25 cellular contexts compared by ENCODE assay signal in the genomic region with DNA sequence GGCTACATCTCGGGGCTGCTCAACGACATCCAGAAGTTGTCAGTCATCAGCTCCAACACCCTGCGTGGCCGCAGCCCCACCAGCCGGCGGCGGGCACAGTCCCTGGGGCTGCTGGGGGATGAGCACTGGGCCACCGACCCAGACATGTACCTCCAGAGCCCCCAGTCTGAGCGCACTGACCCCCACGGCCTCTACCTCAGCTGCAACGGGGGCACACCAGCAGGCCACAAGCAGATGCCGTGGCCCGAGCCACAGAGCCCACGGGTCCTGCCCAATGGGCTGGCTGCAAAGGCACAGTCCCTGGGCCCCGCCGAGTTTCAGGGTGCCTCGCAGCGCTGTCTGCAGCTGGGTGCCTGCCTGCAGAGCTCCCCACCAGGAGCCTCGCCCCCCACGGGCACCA. TPM values are rescaled to one million over a fixed set of nuclear protein-coding genes. Genes with fewer than 3 reads are reported as not detected.
"Had no signal": no experiment of that assay in that cellular context is flagged by ENCODE, and none has a peak within 500 bp of the region (broad histone marks: within the 10 kb centered on the region; RNA-seq: fewer than 3 reads in every experiment).

No MANE protein-coding gene starts in this region.

- H3K9me3 ChIP-seq: gastrocnemius medialis, heart right ventricle, ovary, thoracic aorta, transverse colon had no signal

- H3K9me3 Mint-ChIP-seq: mesothelial cell of epicardium; natural killer cell; neural crest cell; stimulated activated naive CD8-positive, alpha-beta T cell treated with anti-CD3 and anti-CD28 coated beads, Interleukin-15, Interleukin-2, amounts not matched to agents 100 ng/mL and 50 ng/mL, for 24 hours had no signal

- H3K27me3 ChIP-seq: gastrocnemius medialis, heart right ventricle, ovary, transverse colon had no signal

- H3K36me3 Mint-ChIP-seq: mesothelial cell of epicardium, natural killer cell had no signal

- H3K4me3 Mint-ChIP-seq: mesothelial cell of epicardium; natural killer cell; neural crest cell; stimulated activated naive CD8-positive, alpha-beta T cell treated with anti-CD3 and anti-CD28 coated beads, Interleukin-15, Interleukin-2, amounts not matched to agents 100 ng/mL and 50 ng/mL, for 24 hours had no signal

- H3K27ac ChIP-seq: gastrocnemius medialis, heart right ventricle, thoracic aorta had no signal

- H3K36me3 ChIP-seq: gastrocnemius medialis, heart right ventricle, ovary, thoracic aorta, transverse colon had no signal

- FAIRE-seq: endometrium, islet of Langerhans, small intestine had no signal

- ATAC-seq: esophagus mucosa, gastrocnemius medialis, left lobe of liver, natural killer cell, right cardiac atrium had no signal

- H3K4me3 ChIP-seq: gastrocnemius medialis, heart right ventricle, ovary, thoracic aorta, transverse colon had no signal

- DNase-seq: effector memory CD4-positive, alpha-beta T cell; gastrocnemius medialis; heart right ventricle; hypothalamus; mammary epithelial cell; natural killer cell; ovary; small intestine; stimulated activated CD4-positive, alpha-beta T cell treated with anti-CD3 and anti-CD28 coated beads, Interleukin-12 subunit alpha, Interleukin-12 subunit beta, amount 100 ng/mL, for 4 hours; transverse colon had no signal

- H3K4me1 Mint-ChIP-seq: natural killer cell had no signal

- H3K27me3 Mint-ChIP-seq: progenitor cell of endocrine pancreas; stimulated activated naive CD8-positive, alpha-beta T cell treated with anti-CD3 and anti-CD28 coated beads, Interleukin-15, Interleukin-2, amounts not matched to agents 100 ng/mL and 50 ng/mL, for 24 hours had no signal

- H3K27ac Mint-ChIP-seq: mesothelial cell of epicardium; natural killer cell; progenitor cell of endocrine pancreas; stimulated activated naive CD8-positive, alpha-beta T cell treated with anti-CD3 and anti-CD28 coated beads, Interleukin-15, Interleukin-2, amounts not matched to agents 100 ng/mL and 50 ng/mL, for 24 hours had no signal

RNA-seq across cellular contexts. Expression of gene ANKRD63, which starts 17.0 kb away (rescaled TPM):
- total RNA-seq: esophagus mucosa, fibroblast of villous mesenchyme, gastrocnemius medialis, left lobe of liver, lower leg skin, mammary epithelial cell, myocyte, natural killer cell, neural crest cell, progenitor cell of endocrine pancreas, subcutaneous adipose tissue, thoracic aorta, transverse colon, urinary bladder had no signal
- polyA plus RNA-seq: heart right ventricle, mammary epithelial cell, ovary, urinary bladder had no signal

RNA-seq across cellular contexts. Expression of gene PAK6, which starts 27.0 kb away (rescaled TPM):
- total RNA-seq: left lobe of liver had no signal
